29 cellular contexts compared by ENCODE assay signal in genomic region chr1:178960781-178961180, GRCh38.
"Had no signal": no experiment of that assay in that cellular context is flagged by ENCODE, and none has a peak within 500 bp of the region (broad histone marks: within the 10 kb centered on the region; RNA-seq: fewer than 3 reads in every experiment).

No MANE protein-coding gene starts in this region.

- H3K9me3 ChIP-seq: ascending aorta had no signal

- H3K9me3 Mint-ChIP-seq: activated T-helper 17 cell treated with anti-CD3 and anti-CD28 coated beads, Interleukin-2, amount 50 U/mL, for 72 hours had no signal

- DNase-seq: activated CD4-positive, alpha-beta T cell treated with anti-CD3 and anti-CD28 coated beads for 1 hour; activated CD4-positive, alpha-beta T cell treated with anti-CD3 and anti-CD28 coated beads for 48 hours; activated CD4-positive, CD25-positive, alpha-beta regulatory T cell; activated CD8-positive, alpha-beta T cell treated with anti-CD3 and anti-CD28 coated beads for 36 hours; activated effector memory CD4-positive, alpha-beta T cell treated with anti-CD3 and anti-CD28 coated beads, Interleukin-2, amount 50 U/mL, for 16 hours; activated naive CD4-positive, alpha-beta T cell; activated naive CD4-positive, alpha-beta T cell treated with anti-CD3 and anti-CD28 coated beads, Interleukin-2, amount 50 U/mL, for 16 hours; activated naive CD8-positive, alpha-beta T cell treated with anti-CD3 and anti-CD28 coated beads for 36 hours; activated T-cell treated with anti-CD3 and anti-CD28 coated beads, Interleukin-2, amount 50 U/mL, for 1 hour; activated T-cell treated with anti-CD3 and anti-CD28 coated beads, Interleukin-2, amount 50 U/mL, for 72 hours; amygdala; NCI-H1105; NCI-H1417 treated with DMSO at 0.1 percent for 48 hours; NCI-H187 treated with DMSO at 0.1 percent for 48 hours; NCI-H2081; NCI-H226; NCI-H446 treated with DMSO at 0.1 percent for 48 hours; NCI-H524 treated with DMSO at 0.1 percent for 48 hours; SIG-M5; T-helper 1 cell; T-helper 2 cell; T-helper 9 cell had no signal

- ATAC-seq: activated CD8-positive, alpha-beta T cell treated with anti-CD3 and anti-CD28 coated beads for 36 hours; activated T-cell treated with anti-CD3 and anti-CD28 coated beads, Interleukin-2, amount 50 U/mL, for 72 hours; activated T-helper 17 cell treated with anti-CD3 and anti-CD28 coated beads, Interleukin-2, amount 50 U/mL, for 72 hours; K562; Panc1; SK-N-SH treated with all-trans-retinoic acid at 6 μM for 48 hours had no signal

- H3K4me1 Mint-ChIP-seq: activated naive CD8-positive, alpha-beta T cell treated with anti-CD3 and anti-CD28 coated beads for 36 hours; activated T-helper 17 cell treated with anti-CD3 and anti-CD28 coated beads, Interleukin-2, amount 50 U/mL, for 72 hours had no signal

- H3K27ac ChIP-seq: ascending aorta, cardiac muscle cell, VCaP had no signal

- H3K27me3 ChIP-seq: ascending aorta, cardiac muscle cell had no signal

- H3K4me3 ChIP-seq: ascending aorta, cardiac muscle cell, K562 had no signal

- H3K27me3 Mint-ChIP-seq: activated naive CD8-positive, alpha-beta T cell treated with anti-CD3 and anti-CD28 coated beads for 36 hours; activated T-helper 17 cell treated with anti-CD3 and anti-CD28 coated beads, Interleukin-2, amount 50 U/mL, for 72 hours had no signal

- H3K27ac Mint-ChIP-seq: activated CD8-positive, alpha-beta T cell treated with anti-CD3 and anti-CD28 coated beads for 36 hours; activated naive CD8-positive, alpha-beta T cell treated with anti-CD3 and anti-CD28 coated beads for 36 hours; activated T-cell treated with anti-CD3 and anti-CD28 coated beads, Interleukin-2, amount 50 U/mL, for 72 hours; activated T-helper 17 cell treated with anti-CD3 and anti-CD28 coated beads, Interleukin-2, amount 50 U/mL, for 72 hours had no signal

- H3K36me3 Mint-ChIP-seq: activated naive CD8-positive, alpha-beta T cell treated with anti-CD3 and anti-CD28 coated beads for 36 hours had no signal

- H3K4me3 Mint-ChIP-seq: activated CD8-positive, alpha-beta T cell treated with anti-CD3 and anti-CD28 coated beads for 36 hours; activated naive CD8-positive, alpha-beta T cell treated with anti-CD3 and anti-CD28 coated beads for 36 hours; activated T-cell treated with anti-CD3 and anti-CD28 coated beads, Interleukin-2, amount 50 U/mL, for 72 hours; activated T-helper 17 cell treated with anti-CD3 and anti-CD28 coated beads, Interleukin-2, amount 50 U/mL, for 72 hours had no signal

- H3K36me3 ChIP-seq: ascending aorta, cardiac muscle cell had no signal
